In the genomic region with DNA sequence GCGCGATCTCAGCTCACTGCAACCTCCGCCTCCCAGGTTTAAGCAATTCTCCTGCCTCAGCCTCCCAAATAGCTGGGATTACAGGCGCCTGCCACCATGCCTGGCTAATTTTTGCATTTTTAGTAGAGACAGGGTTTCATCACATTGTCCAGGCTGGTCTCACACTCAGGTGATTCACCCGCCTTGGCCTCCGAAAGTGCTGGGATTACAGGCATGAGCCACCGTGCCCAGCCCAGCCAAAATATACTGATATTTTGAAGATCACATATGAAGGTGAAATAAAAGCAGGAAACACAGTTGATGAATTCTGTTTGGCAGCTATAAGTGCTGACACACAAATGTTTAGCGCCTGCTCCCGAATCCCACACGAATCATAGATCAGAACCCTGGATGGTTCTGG, we compare ENCODE assay signal across 6 cellular contexts. TPM values are rescaled to one million over a fixed set of nuclear protein-coding genes. Genes with fewer than 3 reads are reported as not detected.
"Had no signal": no experiment of that assay in that cellular context is flagged by ENCODE, and none has a peak within 500 bp of the region (broad histone marks: within the 10 kb centered on the region; RNA-seq: fewer than 3 reads in every experiment).

No MANE protein-coding gene starts in this region.

RNA-seq across cellular contexts. Expression of gene IRX4, which starts 39.0 kb away (rescaled TPM):
- total RNA-seq: HepG2, HT-29, HT1080, IMR-90, K562 had no signal
- polyA plus RNA-seq: HepG2, IgD-negative memory B cell, IMR-90, K562 had no signal
